In genomic region chr1:50724626-50725286, GRCh38 we compare ENCODE assay signal across 9 cellular contexts.
DNase-seq lines count a peak whose midpoint lies in the region; ATAC-seq and TF ChIP-seq lines count a peak whose summit lies in the region.
"Had no signal": no experiment of that assay in that cellular context is flagged by ENCODE, and none has a peak within 500 bp of the region (broad histone marks: within the 10 kb centered on the region; RNA-seq: fewer than 3 reads in every experiment).

No MANE protein-coding gene starts in this region.

- H3K27me3 Mint-ChIP-seq in activated T-helper 1 cell treated with anti-CD3 and anti-CD28 coated beads, Interleukin-12 subunit alpha, Interleukin-12 subunit beta, Interleukin-2, Interleukin-4 antibody, amounts not matched to agents 30 ng/mL and 10 ng/mL and 1 ng/mL, durations not matched to agents 14 hours and 24 hours and 36 hours (ENCODE audit: insufficient read depth): no peaks in the 10 kb centered on the region

- H2AFZ ChIP-seq in DND-41 (ENCODE audit: low read depth, low read length): no peak overlapping the region
- no peak overlapping the region for H2AFZ ChIP-seq in hepatocyte

- 94% methylated on average over 4 of the region's 4 CpGs for WGBS in hepatocyte (ENCODE audit: low lambda C conversion rate, missing lambda C conversion rate)

- no peak overlapping the region for H3K4me3 Mint-ChIP-seq in activated T-helper 1 cell treated with anti-CD3 and anti-CD28 coated beads, Interleukin-12 subunit alpha, Interleukin-12 subunit beta, Interleukin-2, Interleukin-4 antibody, amounts not matched to agents 30 ng/mL and 10 ng/mL and 1 ng/mL, durations not matched to agents 14 hours and 24 hours and 36 hours

- ATAC-seq in DND-41 (ENCODE audit: insufficient read depth, low read depth): peak; percentile 77
- peak; percentile 74 for ATAC-seq in GM19455 (IDR thresholded peaks at IDR 0.05; ENCODE audit: unreplicated experiment)
- peak; percentile 75 for ATAC-seq in HG03354 (IDR thresholded peaks at IDR 0.05; ENCODE audit: poor library complexity, severe bottlenecking, unreplicated experiment)

- H4K20me1 ChIP-seq in DND-41 (ENCODE audit: insufficient read depth, low read length): no peaks in the 10 kb centered on the region
- no peaks in the 10 kb centered on the region for H4K20me1 ChIP-seq in hepatocyte (ENCODE audit: insufficient read depth, poor library complexity, severe bottlenecking)

- H3K9me3 ChIP-seq in DND-41 (ENCODE audit: insufficient read depth, low read length, severe bottlenecking) (no peaks in the 10 kb centered on the region), hepatocyte (ENCODE audit: low read depth) (no peaks in the 10 kb centered on the region)

- H3K36me3 ChIP-seq in DND-41 (ENCODE audit: insufficient read depth, low read length): peaks cover 47% of the 10 kb centered on the region; the same call in 1 of the 2 replicates
- no peaks in the 10 kb centered on the region for H3K36me3 ChIP-seq in hepatocyte (replicated peaks; ENCODE audit: insufficient read depth, low read depth)
- H3K36me3 ChIP-seq: cardiac muscle cell had no signal

- H3K27me3 ChIP-seq in DND-41 (ENCODE audit: insufficient read depth, low read length, poor library complexity) (no peaks in the 10 kb centered on the region), hepatocyte (no peaks in the 10 kb centered on the region)
- H3K27me3 ChIP-seq: cardiac muscle cell had no signal

- H3K27ac Mint-ChIP-seq in activated T-helper 1 cell treated with anti-CD3 and anti-CD28 coated beads, Interleukin-12 subunit alpha, Interleukin-12 subunit beta, Interleukin-2, Interleukin-4 antibody, amounts not matched to agents 30 ng/mL and 10 ng/mL and 1 ng/mL, durations not matched to agents 14 hours and 24 hours and 36 hours: peak overlapping the region; percentile 46

- peaks cover 2% of the 10 kb centered on the region for H3K36me3 Mint-ChIP-seq in activated T-helper 1 cell treated with anti-CD3 and anti-CD28 coated beads, Interleukin-12 subunit alpha, Interleukin-12 subunit beta, Interleukin-2, Interleukin-4 antibody, amounts not matched to agents 30 ng/mL and 10 ng/mL and 1 ng/mL, durations not matched to agents 14 hours and 24 hours and 36 hours (ENCODE audit: low read depth)

- DNase-seq in DND-41: no peak
- no peak for DNase-seq in activated T-helper 1 cell treated with anti-CD3 and anti-CD28 coated beads, Interleukin-12 subunit alpha, Interleukin-12 subunit beta, Interleukin-2, Interleukin-4 antibody, amounts not matched to agents 30 ng/mL and 10 ng/mL and 1 ng/mL, durations not matched to agents 14 hours and 24 hours and 36 hours (ENCODE audit: low spot score)
- DNase-seq in NCI-H226: no peak
- DNase-seq in GM03348 (ENCODE audit: low spot score): no peak
- no peak for DNase-seq in hepatocyte (ENCODE audit: low spot score)
- no peak for DNase-seq in NCI-H526 (lab: John Stamatoyannopoulos, UW)

- peaks cover 21% of the 10 kb centered on the region for H3K4me1 Mint-ChIP-seq in activated T-helper 1 cell treated with anti-CD3 and anti-CD28 coated beads, Interleukin-12 subunit alpha, Interleukin-12 subunit beta, Interleukin-2, Interleukin-4 antibody, amounts not matched to agents 30 ng/mL and 10 ng/mL and 1 ng/mL, durations not matched to agents 14 hours and 24 hours and 36 hours (ENCODE audit: low read depth)

- H3K27ac ChIP-seq in DND-41 (ENCODE audit: low read length): peak overlapping the region; percentile 24; the same call in 1 of the 2 replicates
- no peak overlapping the region for H3K27ac ChIP-seq in hepatocyte
- H3K27ac ChIP-seq: cardiac muscle cell had no signal

- no peaks in the 10 kb centered on the region for H3K79me2 ChIP-seq in DND-41 (ENCODE audit: insufficient read depth, low read length)
- no peaks in the 10 kb centered on the region for H3K79me2 ChIP-seq in hepatocyte

- no peaks in the 10 kb centered on the region for H3K9me3 Mint-ChIP-seq in activated T-helper 1 cell treated with anti-CD3 and anti-CD28 coated beads, Interleukin-12 subunit alpha, Interleukin-12 subunit beta, Interleukin-2, Interleukin-4 antibody, amounts not matched to agents 30 ng/mL and 10 ng/mL and 1 ng/mL, durations not matched to agents 14 hours and 24 hours and 36 hours

- H3K9me2 ChIP-seq in hepatocyte (replicated peaks; ENCODE audit: insufficient read depth): no peaks in the 10 kb centered on the region

- intact Hi-C loops in activated T-helper 1 cell treated with anti-CD3 and anti-CD28 coated beads, Interleukin-12 subunit alpha, Interleukin-12 subunit beta, Interleukin-2, Interleukin-4 antibody, amounts not matched to agents 30 ng/mL and 10 ng/mL and 1 ng/mL, durations not matched to agents 14 hours and 24 hours and 36 hours (cut with micrococcal nuclease): no loop called here

- H3K4me1 ChIP-seq in DND-41 (ENCODE audit: insufficient read depth, low read length) (peaks cover 10% of the 10 kb centered on the region), hepatocyte (ENCODE audit: insufficient read depth) (no peaks in the 10 kb centered on the region)

- H3K9ac ChIP-seq in DND-41 (ENCODE audit: low read depth, low read length): no peak overlapping the region

- no peak overlapping the region for H3K4me3 ChIP-seq in DND-41 (ENCODE audit: low read depth in 1 of 2, low read length in 2 of 2)
- no peak overlapping the region for H3K4me3 ChIP-seq in hepatocyte
- H3K4me3 ChIP-seq: cardiac muscle cell had no signal

- H3K4me2 ChIP-seq in DND-41 (ENCODE audit: insufficient read depth, low read length): no peak overlapping the region
- no peak overlapping the region for H3K4me2 ChIP-seq in hepatocyte

- TF ChIP-seq CTCF in DND-41 (IDR thresholded peaks at IDR 0.05; ENCODE audit: borderline replicate concordance, extremely low read depth, low read length, poor library complexity, severe bottlenecking) (no peak), hepatocyte (IDR thresholded peaks at IDR 0.05; ENCODE audit: poor library complexity) (no peak)
